Comparison of ENCODE assay signal across 8 cellular contexts in genomic region chr19:17107546-17108452, GRCh38. TPM values are rescaled to one million over a fixed set of nuclear protein-coding genes. Genes with fewer than 3 reads are reported as not detected.
DNase-seq lines count a peak whose midpoint lies in the region; ATAC-seq and TF ChIP-seq lines count a peak whose summit lies in the region.

No MANE protein-coding gene starts in this region.

- peak in 1 of 4 donors; percentile 43 for TF ChIP-seq POLR2A in upper lobe of left lung (IDR thresholded peaks at IDR 0.05)

- no peak for TF ChIP-seq EP300 in upper lobe of left lung (IDR thresholded peaks at IDR 0.05)

- peaks cover 17% of the 10 kb centered on the region for H3K4me1 ChIP-seq in mesodermal cell (ENCODE audit: control insufficient read depth, insufficient read depth, low read length, poor library complexity, severe bottlenecking)
- peaks cover 21 to 57% (median 36%) of the 10 kb centered on the region in 4 donors for H3K4me1 ChIP-seq in upper lobe of left lung

- H3K36me3 ChIP-seq in mesodermal cell (ENCODE audit: control insufficient read depth, insufficient read depth, low read length): peaks cover 72% of the 10 kb centered on the region
- peaks cover 2 to 36% (median 12%) of the 10 kb centered on the region in 4 donors for H3K36me3 ChIP-seq in upper lobe of left lung

- no peak for TF ChIP-seq CTCF in upper lobe of left lung (IDR thresholded peaks at IDR 0.05)

- H3K4me3 ChIP-seq in mesodermal cell (ENCODE audit: extremely low read depth, insufficient read depth, low read length, poor library complexity, severe bottlenecking) (no peak overlapping the region), upper lobe of left lung (no peak overlapping the region)

- 81 to 82% methylated on average over 21 to 23 of the region's 27 CpGs for WGBS in mesodermal cell (ENCODE audit: insufficient coverage in 2 of 2), 2 experiments
- 42 to 48% methylated on average over 9 to 27 of the region's 27 CpGs for whole genome bisulfite sequencing in upper lobe of left lung, 2 donors

- ATAC-seq in effector memory CD8-positive, alpha-beta T cell (replicated peaks): peak; percentile 35
- ATAC-seq in upper lobe of left lung (ENCODE audit: low FRiP score in 2 of 2) (peak; percentile 80 to 91), GM18868 (IDR thresholded peaks at IDR 0.05; ENCODE audit: unreplicated experiment) (no peak)

- peak overlapping the region in 1 of 2 donors; percentile 55 for H3K27ac Mint-ChIP-seq in effector memory CD8-positive, alpha-beta T cell

- no peaks in the 10 kb centered on the region for H3K27me3 ChIP-seq in upper lobe of left lung

- no peak overlapping the region for H3K4me3 Mint-ChIP-seq in effector memory CD8-positive, alpha-beta T cell

- H3K9me3 ChIP-seq in mesodermal cell (ENCODE audit: control insufficient read depth, low read length) (peaks cover 3% of the 10 kb centered on the region), upper lobe of left lung (no peaks in the 10 kb centered on the region)

- H3K27ac ChIP-seq in mesodermal cell (ENCODE audit: low read depth, low read length, severe bottlenecking) (peak overlapping the region; percentile 91), upper lobe of left lung (peak overlapping the region; percentile 63 to 88 (median 80))

- peak; percentile 92 for DNase-seq in GOT3 (lab: John Stamatoyannopoulos, UW)
- no peak for DNase-seq in effector memory CD8-positive, alpha-beta T cell
- peak; percentile 80 to 83 for DNase-seq in upper lobe of left lung
- DNase-seq in activated naive CD4-positive, alpha-beta T cell treated with anti-CD3 and anti-CD28 coated beads, Interleukin-2, amount 50 U/mL, for 16 hours: no peak
- DNase-seq in NCI-H128 (lab: John Stamatoyannopoulos, UW; ENCODE audit: unreplicated experiment): no peak

- H3K9me3 Mint-ChIP-seq in effector memory CD8-positive, alpha-beta T cell: no peaks in the 10 kb centered on the region

- H3K4me1 Mint-ChIP-seq in effector memory CD8-positive, alpha-beta T cell (ENCODE audit: low read depth in 2 of 2): peaks cover 44 to 53% of the 10 kb centered on the region in 2 donors

- H3K27me3 Mint-ChIP-seq in effector memory CD8-positive, alpha-beta T cell: no peaks in the 10 kb centered on the region

- H3K36me3 Mint-ChIP-seq in effector memory CD8-positive, alpha-beta T cell (ENCODE audit: insufficient read depth): peaks cover 77% of the 10 kb centered on the region

TF ChIP-seq in PFSK-1, 5 proteins besides CTCF, POLR2A, EP300 and RAD21:
- TF ChIP-seq REST (IDR thresholded peaks at IDR 0.05; ENCODE audit: insufficient read depth in 1 of 2, low read depth in 2 of 2, low read length in 2 of 2): no peak
- no peak for TF ChIP-seq POLR2AphosphoS5 (IDR thresholded peaks at IDR 0.05; ENCODE audit: low read depth, low read length)
- TF ChIP-seq TAF1 (IDR thresholded peaks at IDR 0.05; ENCODE audit: borderline replicate concordance, insufficient read depth, low read length): no peak
- peak; percentile 52 for TF ChIP-seq FOXP2 (optimal IDR thresholded peaks at IDR 0.05; ENCODE audit: borderline replicate concordance, extremely low read depth, extremely low read length, insufficient read depth)

RNA-seq across cellular contexts. Expression of gene MYO9B, which starts 32.2 kb away (rescaled TPM):
- polyA plus RNA-seq in PFSK-1 (2012; ENCODE audit: insufficient read length, low read depth): 83.9 TPM
- 74.9 TPM for polyA plus RNA-seq in mesodermal cell (2013, experiment 1 of 2)
- 63.6 TPM for polyA plus RNA-seq in mesodermal cell (2013, experiment 2 of 2)
- 100 to 1,000 TPM in 4 of 6 donors, 10 to 100 TPM in 2; 72.3 to 408 (median 146) TPM for total RNA-seq in upper lobe of left lung

RNA-seq across cellular contexts. Expression of gene HAUS8, which starts 32.5 kb away (rescaled TPM):
- polyA plus RNA-seq in PFSK-1 (2012; ENCODE audit: insufficient read length, low read depth): 17.1 TPM
- polyA plus RNA-seq in mesodermal cell (2013, experiment 1 of 2): 16.0 TPM
- 15.7 TPM for polyA plus RNA-seq in mesodermal cell (2013, experiment 2 of 2)
- 10 to 100 TPM in 2 of 6 donors, 1 to 10 TPM in 4; 4.9 to 21.0 (median 8.7) TPM for total RNA-seq in upper lobe of left lung

Comparison
In these comparisons a context has a peak if more than half of its experiments do, and no peak if none do; other contexts are left out.
1. DNase-seq: peak in GOT3 (single experiment) and upper lobe of left lung (2 of 2); none in effector memory CD8-positive, alpha-beta T cell (0 of 3), activated naive CD4-positive, alpha-beta T cell treated with anti-CD3 and anti-CD28 coated beads, Interleukin-2, amount 50 U/mL, for 16 hours (single experiment) and NCI-H128 (single experiment).